27 cellular contexts compared by ENCODE assay signal in genomic region chr5:149873896-149874295, GRCh38.
"Had no signal": no experiment of that assay in that cellular context is flagged by ENCODE, and none has a peak within 500 bp of the region (broad histone marks: within the 10 kb centered on the region; RNA-seq: fewer than 3 reads in every experiment).

No MANE protein-coding gene starts in this region.

- H3K4me3 Mint-ChIP-seq: activated naive CD8-positive, alpha-beta T cell; effector memory CD8-positive, alpha-beta T cell; immature natural killer cell; natural killer cell treated with Interleukin-12 subunit alpha and Interleukin-12 subunit beta and Interleukin-15 and Interleukin-18, amount 100 ng/mL, for 72 hours; stimulated activated effector memory CD8-positive, alpha-beta T cell treated with anti-CD3 and anti-CD28 coated beads, Interleukin-12 subunit alpha, Interleukin-12 subunit beta, amount 100 ng/mL, for 72 hours; T-helper 17 cell had no signal

- H3K9me3 ChIP-seq: right lobe of liver, SK-N-SH, stomach, thyroid gland had no signal

- FAIRE-seq: bronchial epithelial cell, colon, endothelial cell of umbilical vein, kidney had no signal

- H3K27me3 ChIP-seq: right lobe of liver, stomach, thyroid gland had no signal

- H3K9ac ChIP-seq: SK-N-SH had no signal

- H3K27ac Mint-ChIP-seq: activated naive CD8-positive, alpha-beta T cell; effector memory CD8-positive, alpha-beta T cell; immature natural killer cell; natural killer cell treated with Interleukin-12 subunit alpha and Interleukin-12 subunit beta and Interleukin-15 and Interleukin-18, amount 100 ng/mL, for 72 hours; progenitor cell of endocrine pancreas; stimulated activated effector memory CD8-positive, alpha-beta T cell treated with anti-CD3 and anti-CD28 coated beads, Interleukin-12 subunit alpha, Interleukin-12 subunit beta, amount 100 ng/mL, for 72 hours; T-helper 17 cell had no signal

- H3K4me1 Mint-ChIP-seq: immature natural killer cell; stimulated activated effector memory CD8-positive, alpha-beta T cell treated with anti-CD3 and anti-CD28 coated beads, Interleukin-12 subunit alpha, Interleukin-12 subunit beta, amount 100 ng/mL, for 72 hours had no signal

- DNase-seq: activated CD4-positive, alpha-beta T cell treated with anti-CD3 and anti-CD28 coated beads for 4 hours; activated CD4-positive, alpha-beta T cell treated with anti-CD3 and anti-CD28 coated beads, Interleukin-2, amount 50 U/mL, for 4 hours; activated effector memory CD4-positive, alpha-beta T cell treated with Interleukin-2 at 50 U/mL for 16 hours; activated naive CD4-positive, alpha-beta T cell treated with Interleukin-2 at 50 U/mL for 16 hours; anterior cingulate cortex; effector memory CD8-positive, alpha-beta T cell; head of caudate nucleus; hypothalamus; immature natural killer cell; kidney; left colon; mesendoderm; right lobe of liver; SK-N-SH; stimulated activated CD4-positive, alpha-beta T cell treated with anti-CD3 and anti-CD28 coated beads, Interleukin-12 subunit alpha, Interleukin-12 subunit beta, amount 100 ng/mL, for 4 hours; stimulated activated CD4-positive, alpha-beta T cell treated with anti-CD3 and anti-CD28 coated beads, Interleukin-4, amount 100 ng/mL, for 1 hour; stomach; T-helper 17 cell; T1000; thyroid gland had no signal

- H3K4me1 ChIP-seq: right lobe of liver, thyroid gland had no signal

- H3K4me2 ChIP-seq: SK-N-SH had no signal

- H3K9me3 Mint-ChIP-seq: effector memory CD8-positive, alpha-beta T cell; immature natural killer cell; natural killer cell treated with Interleukin-12 subunit alpha and Interleukin-12 subunit beta and Interleukin-15 and Interleukin-18, amount 100 ng/mL, for 72 hours; stimulated activated effector memory CD8-positive, alpha-beta T cell treated with anti-CD3 and anti-CD28 coated beads, Interleukin-12 subunit alpha, Interleukin-12 subunit beta, amount 100 ng/mL, for 72 hours had no signal

- H3K4me3 ChIP-seq: right lobe of liver, stomach, thyroid gland had no signal

- H3K36me3 Mint-ChIP-seq: activated naive CD8-positive, alpha-beta T cell; immature natural killer cell; natural killer cell treated with Interleukin-12 subunit alpha and Interleukin-12 subunit beta and Interleukin-15 and Interleukin-18, amount 100 ng/mL, for 72 hours; stimulated activated effector memory CD8-positive, alpha-beta T cell treated with anti-CD3 and anti-CD28 coated beads, Interleukin-12 subunit alpha, Interleukin-12 subunit beta, amount 100 ng/mL, for 72 hours had no signal

- H3K27me3 Mint-ChIP-seq: activated naive CD8-positive, alpha-beta T cell had no signal

- H3K27ac ChIP-seq: right lobe of liver, stomach, thyroid gland had no signal

- H3K36me3 ChIP-seq: right lobe of liver, stomach, thyroid gland had no signal

- ATAC-seq: effector memory CD8-positive, alpha-beta T cell; left colon; natural killer cell treated with Interleukin-12 subunit alpha and Interleukin-12 subunit beta and Interleukin-15 and Interleukin-18, amount 100 ng/mL, for 72 hours; right lobe of liver; stimulated activated effector memory CD8-positive, alpha-beta T cell treated with anti-CD3 and anti-CD28 coated beads, Interleukin-12 subunit alpha, Interleukin-12 subunit beta, amount 100 ng/mL, for 72 hours; T-helper 17 cell had no signal
